8 cellular contexts compared by ENCODE assay signal in the genomic region with DNA sequence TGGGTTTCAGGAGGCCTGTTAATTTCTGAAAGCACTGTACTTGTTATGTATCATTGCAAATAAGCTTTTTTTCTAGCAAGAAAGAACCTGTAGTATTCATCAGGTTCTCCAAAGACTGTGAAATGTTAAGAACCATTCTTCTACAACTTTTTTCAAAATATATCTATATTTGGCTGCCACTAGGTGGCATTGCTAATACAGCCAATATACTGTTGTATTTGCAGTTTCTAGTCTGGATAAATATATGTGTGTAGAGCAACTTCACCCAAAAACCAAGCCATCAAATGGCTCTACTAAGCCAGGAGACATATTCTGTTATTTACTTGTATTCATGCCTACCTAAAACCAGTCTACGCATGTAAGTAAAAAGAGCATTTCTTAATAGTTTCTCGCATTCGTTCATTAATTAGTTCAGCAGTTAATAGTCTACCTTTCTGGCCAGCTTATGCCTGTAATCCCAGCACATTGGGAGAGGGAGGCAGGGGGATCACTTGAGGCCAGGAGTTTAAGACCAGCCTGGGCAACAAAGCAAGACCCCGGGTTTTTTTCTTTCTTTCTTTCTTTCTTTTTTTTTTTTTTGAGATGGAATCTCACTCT. TPM values are rescaled to one million over a fixed set of nuclear protein-coding genes. Genes with fewer than 3 reads are reported as not detected.
DNase-seq lines count a peak whose midpoint lies in the region; ATAC-seq and TF ChIP-seq lines count a peak whose summit lies in the region.

No MANE protein-coding gene starts in this region.

- H3K9ac ChIP-seq in OCI-LY3 (ENCODE audit: low read length): no peak overlapping the region

- intact Hi-C loops in mucosa of descending colon (cut with DNase I, micrococcal nuclease): no loop called here

- H4K20me1 ChIP-seq in OCI-LY3 (ENCODE audit: insufficient read depth, low read length): no peaks in the 10 kb centered on the region

- peak; percentile 66 for ATAC-seq in mucosa of descending colon

- no peak overlapping the region for H2AFZ ChIP-seq in OCI-LY3 (ENCODE audit: low read depth, low read length)

- no peak overlapping the region for H3K27ac ChIP-seq in OCI-LY3 (ENCODE audit: low read length)

- H3K9me3 ChIP-seq in BE2C (no peaks in the 10 kb centered on the region), OCI-LY3 (ENCODE audit: insufficient read depth, low read length) (no peaks in the 10 kb centered on the region), mucosa of descending colon (no peaks in the 10 kb centered on the region)

- H3K4me1 ChIP-seq in BE2C: no peaks in the 10 kb centered on the region
- H3K4me1 ChIP-seq in OCI-LY3 (ENCODE audit: low read length): peaks cover 8% of the 10 kb centered on the region
- no peaks in the 10 kb centered on the region for H3K4me1 ChIP-seq in mucosa of descending colon (ENCODE audit: low read depth)

- TF ChIP-seq CTCF in BE2C (IDR thresholded peaks at IDR 0.05; ENCODE audit: low read depth, low read length) (peak; percentile 65), GM13977 (IDR thresholded peaks at IDR 0.05; ENCODE audit: extremely low read depth, insufficient read depth, missing control alignments) (peak; percentile 65), OCI-LY3 (IDR thresholded peaks at IDR 0.05; ENCODE audit: low read depth, low read length) (peak; percentile 79), mucosa of descending colon (IDR thresholded peaks at IDR 0.05) (peak; percentile 14)

- peaks cover 5% of the 10 kb centered on the region for H3K36me3 ChIP-seq in BE2C
- H3K36me3 ChIP-seq in OCI-LY3 (replicated peaks; ENCODE audit: low read depth, low read length): no peaks in the 10 kb centered on the region
- H3K36me3 ChIP-seq in mucosa of descending colon (ENCODE audit: low read depth): no peaks in the 10 kb centered on the region

- H3K4me3 ChIP-seq in BE2C (ENCODE audit: low read depth, low read length) (no peak overlapping the region), OCI-LY3 (ENCODE audit: low read length) (no peak overlapping the region), mucosa of descending colon (no peak overlapping the region)

- H3K4me2 ChIP-seq in OCI-LY3 (ENCODE audit: low read length): no peak overlapping the region

- DNase-seq in BE2C (no peak), GM13977 (ENCODE audit: low spot score) (peak; percentile 36), dermis blood vessel endothelial cell (peak; percentile 77), mucosa of descending colon (no peak), islet precursor cell (no peak)
- no peak for DNase-seq in stimulated activated naive CD4-positive, alpha-beta T cell treated with Interleukin-2 at 50 U/mL for 16 hours (lab: John Stamatoyannopoulos, UW)
- no peak for DNase-seq in activated effector memory CD4-positive, alpha-beta T cell treated with Interleukin-2 at 50 U/mL for 16 hours

- H3K79me2 ChIP-seq in OCI-LY3 (ENCODE audit: low read length): no peaks in the 10 kb centered on the region

- in situ Hi-C loops in GM13977 (cut with MboI; ENCODE audit: low pct_unique_long_range_greater_than_20kb, low sequenced_read_pairs, unreplicated experiment): loop anchor here (10.0 to 25.0 kb wide), 2 partner anchors 118 to 315 kb away; no protein-coding TSS in a partner anchor

- H3K27me3 ChIP-seq in BE2C (no peaks in the 10 kb centered on the region), OCI-LY3 (ENCODE audit: low read depth, low read length) (no peaks in the 10 kb centered on the region)

RNA-seq across cellular contexts. Expression of gene VMP1, which starts 39.5 kb away (rescaled TPM):
- 105 TPM for polyA plus RNA-seq in BE2C (2012; ENCODE audit: insufficient read depth, insufficient read length, low read depth)
- total RNA-seq in dermis blood vessel endothelial cell (141 and 209 TPM in 2 replicates), mucosa of descending colon (100 to 1,000 TPM; 257 to 361 (median 266) TPM)

RNA-seq across cellular contexts. Expression of gene PTRH2, which starts 39.7 kb away (rescaled TPM):
- 121 TPM for polyA plus RNA-seq in BE2C (2012; ENCODE audit: insufficient read depth, insufficient read length, low read depth)
- total RNA-seq in dermis blood vessel endothelial cell: 28.2 and 36.6 TPM in 2 replicates
- 10 to 100 TPM; 17.0 to 20.4 (median 20.2) TPM for total RNA-seq in mucosa of descending colon

Comparison
In these comparisons a context has a peak if more than half of its experiments do, and no peak if none do; other contexts are left out.
1. DNase-seq: peak in GM13977 (single experiment) and dermis blood vessel endothelial cell (single experiment); none in BE2C (single experiment), mucosa of descending colon (0 of 3), stimulated activated naive CD4-positive, alpha-beta T cell treated with Interleukin-2 at 50 U/mL for 16 hours (single experiment), activated effector memory CD4-positive, alpha-beta T cell treated with Interleukin-2 at 50 U/mL for 16 hours (single experiment) and islet precursor cell (single experiment).
2. CTCF ChIP-seq: peak in every context shown above with its lines; median percentile 79 in OCI-LY3; 65 in BE2C; 65 in GM13977; 14 in mucosa of descending colon.